Comparison of ENCODE assay signal across 20 cellular contexts in the genomic region with DNA sequence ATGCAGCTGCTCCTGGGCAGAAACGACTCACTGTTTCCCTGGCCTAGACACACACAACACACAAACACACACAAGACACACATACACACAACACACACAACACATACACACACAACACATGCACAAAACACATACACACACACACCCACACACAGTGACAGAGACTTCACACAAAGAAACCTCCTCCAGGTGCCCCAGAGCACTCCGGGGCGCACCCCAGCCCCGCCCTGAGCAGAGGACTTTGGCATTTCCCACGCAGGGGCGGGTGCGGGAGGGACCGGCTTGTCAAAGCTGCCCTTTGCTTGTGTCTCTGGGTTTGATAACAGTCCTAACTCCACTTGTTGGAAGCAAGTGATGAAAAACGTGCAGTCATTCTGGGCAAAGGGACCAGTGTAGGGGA. TPM values are rescaled to one million over a fixed set of nuclear protein-coding genes. Genes with fewer than 3 reads are reported as not detected.
DNase-seq lines count a peak whose midpoint lies in the region; ATAC-seq, FAIRE-seq and TF ChIP-seq lines count a peak whose summit lies in the region.
"Had no signal": no experiment of that assay in that cellular context is flagged by ENCODE, and none has a peak within 500 bp of the region (broad histone marks: within the 10 kb centered on the region; RNA-seq: fewer than 3 reads in every experiment).

No MANE protein-coding gene starts in this region.

- TF ChIP-seq POLR2A in GM18505 (IDR thresholded peaks at IDR 0.05; ENCODE audit: borderline replicate concordance, extremely low read depth, insufficient read depth, insufficient read length), result no peak

- intact Hi-C loops in colonic mucosa (cut with DNase I), result no loop called here

- H3K9me3 ChIP-seq in BLaER1 (no peaks in the 10 kb centered on the region), colonic mucosa (no peaks in the 10 kb centered on the region), mucosa of rectum (ENCODE audit: control insufficient read depth in 2 of 2, low read length in 2 of 2) (no peaks in the 10 kb centered on the region)
- H3K9me3 ChIP-seq: uterus had no signal

- ATAC-seq in GM18505 (IDR thresholded peaks at IDR 0.05; ENCODE audit: unreplicated experiment), result no peak
- no peak for ATAC-seq in GM21515 (IDR thresholded peaks at IDR 0.05; ENCODE audit: unreplicated experiment)

- no peak for TF ChIP-seq CTCF in colonic mucosa (IDR thresholded peaks at IDR 0.05)

- no peaks in the 10 kb centered on the region for H3K27me3 ChIP-seq in BLaER1
- no peaks in the 10 kb centered on the region for H3K27me3 ChIP-seq in colonic mucosa
- no peaks in the 10 kb centered on the region for H3K27me3 ChIP-seq in mucosa of rectum (ENCODE audit: control insufficient read depth in 2 of 2, insufficient read depth in 2 of 2, low read length in 2 of 2)
- H3K27me3 ChIP-seq: brain microvascular endothelial cell, uterus had no signal

- H3K27ac ChIP-seq in BLaER1, result no peak overlapping the region
- no peak overlapping the region for H3K27ac ChIP-seq in colonic mucosa
- H3K27ac ChIP-seq in mucosa of rectum (ENCODE audit: low read depth in 2 of 2, low read length in 2 of 2), result peak overlapping the region; percentile 74 to 76
- no peak overlapping the region for H3K27ac ChIP-seq in caudate nucleus (ENCODE audit: low read depth, low read length)
- H3K27ac ChIP-seq: brain microvascular endothelial cell, PC-9, uterus, VCaP had no signal

- DNase-seq in HTR-8/SVneo (ENCODE audit: insufficient read length, low spot score) (no peak), colonic mucosa (peak; percentile 96), HuH-7.5 (ENCODE audit: low spot score) (no peak), caudate nucleus (lab: John Stamatoyannopoulos, UW) (no peak)
- DNase-seq: activated naive CD4-positive, alpha-beta T cell treated with anti-CD3 and anti-CD28 coated beads, Interleukin-2, amount 10 ng/mL, durations not matched to agents 7 days and 5 days; brain microvascular endothelial cell; effector memory CD4-positive, alpha-beta T cell; hypothalamus; NCI-H1930; NCI-H524; stimulated activated naive CD4-positive, alpha-beta T cell; uterus had no signal

- H3K4me3 ChIP-seq in BLaER1 (no peak overlapping the region), colonic mucosa (no peak overlapping the region), mucosa of rectum (ENCODE audit: low read length in 2 of 2) (peak overlapping the region in 1 of 2 donors; percentile 39)
- H3K4me3 ChIP-seq: PC-9, uterus had no signal

- no peak overlapping the region for H3K9ac ChIP-seq in BLaER1
- H3K9ac ChIP-seq in colonic mucosa (ENCODE audit: low read depth in 2 of 2, low read length in 2 of 2), result peak overlapping the region in 1 of 2 donors; percentile 66
- peak overlapping the region in 1 of 2 donors; percentile 61 for H3K9ac ChIP-seq in mucosa of rectum (ENCODE audit: low read depth in 1 of 2, low read length in 2 of 2)

- H3K4me2 ChIP-seq in BLaER1, result 0 out of 2 replicates have a peak overlapping the region, but pooled peaks have one; percentile 40
- H3K4me2 ChIP-seq: PC-9 had no signal

- H4K20me1 ChIP-seq in BLaER1, result no peaks in the 10 kb centered on the region

- peak; percentile 67 for FAIRE-seq in HTR-8/SVneo (lab: Jason Lieb, UNC)
- FAIRE-seq: D721Med had no signal

- H3K4me1 ChIP-seq in BLaER1, result peaks cover 67% of the 10 kb centered on the region
- no peaks in the 10 kb centered on the region for H3K4me1 ChIP-seq in colonic mucosa
- H3K4me1 ChIP-seq in mucosa of rectum (ENCODE audit: control insufficient read depth in 2 of 2, insufficient read depth in 2 of 2, low read length in 2 of 2), result peaks cover 0 to 19% of the 10 kb centered on the region in 2 donors
- H3K4me1 ChIP-seq: uterus had no signal

- no peaks in the 10 kb centered on the region for H3K36me3 ChIP-seq in BLaER1
- H3K36me3 ChIP-seq in colonic mucosa, result no peaks in the 10 kb centered on the region
- no peaks in the 10 kb centered on the region for H3K36me3 ChIP-seq in mucosa of rectum (ENCODE audit: control insufficient read depth in 2 of 2, insufficient read depth in 2 of 2, low read length in 2 of 2)
- H3K36me3 ChIP-seq: brain microvascular endothelial cell, uterus had no signal

RNA-seq across cellular contexts. Expression of gene APOBEC3A, which starts 6.5 kb away (rescaled TPM):
- total RNA-seq in colonic mucosa, result 1 to 10 TPM in 1 of 2 donors, not detected in 1; 1.4 TPM
- total RNA-seq: M059J, PC-9, uterus had no signal

RNA-seq across cellular contexts. Expression of gene APOBEC3B, which starts 18.3 kb away (rescaled TPM):
- total RNA-seq in colonic mucosa, result 10 to 100 TPM in 1 of 2 donors, 1 to 10 TPM in 1; 9.3 to 18.9 TPM

RNA-seq across cellular contexts. Expression of gene APOBEC3C, which starts 50.2 kb away (rescaled TPM):
- total RNA-seq in colonic mucosa, result 10 to 100 TPM; 13.5 to 49.0 TPM

RNA-seq across cellular contexts. Expression of gene APOBEC3D, which starts 57.1 kb away (rescaled TPM):
- 1 to 10 TPM; 6.0 to 7.0 TPM for total RNA-seq in colonic mucosa

Comparison
In these comparisons a context has a peak if more than half of its experiments do, and no peak if none do; other contexts are left out.
1. H3K27ac ChIP-seq: peak in mucosa of rectum (2 of 2); none in BLaER1 (single experiment), colonic mucosa (single experiment) and caudate nucleus (single experiment).